In genomic region chr19:2462635-2463421, GRCh38 we compare ENCODE assay signal across 1 cellular context.
TF ChIP-seq lines count a peak whose summit lies in the region.

No MANE protein-coding gene starts in this region.

TF ChIP-seq in HepG2, 621 proteins besides CTCF, POLR2A, EP300 and RAD21 (continued from another document and continues in another):
- TF ChIP-seq GMEB2 (CRISPR knock-in tag; IDR thresholded peaks at IDR 0.05; ENCODE audit: low read depth) (no peak), MNT (IDR thresholded peaks at IDR 0.05) (0 out of 2 replicates have a peak, but pooled peaks have one; percentile 6), YEATS2 (CRISPR knock-in tag; IDR thresholded peaks at IDR 0.05; ENCODE audit: borderline replicate concordance) (peak; percentile 73; the same call in 1 of the 2 replicates), TAF1 (CRISPR knock-in tag; IDR thresholded peaks at IDR 0.05) (no peak), PHF21A (CRISPR knock-in tag; IDR thresholded peaks at IDR 0.05) (peak; percentile 96), ZFP36L2 (CRISPR knock-in tag; IDR thresholded peaks at IDR 0.05) (no peak), ZNF160 (CRISPR knock-in tag; IDR thresholded peaks at IDR 0.05) (peak; percentile 63; the same call in 1 of the 2 replicates), TBX2 (CRISPR knock-in tag; IDR thresholded peaks at IDR 0.05; ENCODE audit: borderline replicate concordance) (peak; percentile 85), NR3C1 (CRISPR knock-in tag; IDR thresholded peaks at IDR 0.05) (no peak), ZNF639 (CRISPR knock-in tag; conservative IDR thresholded peaks at IDR 0.05) (no peak), PCBP2 (optimal IDR thresholded peaks at IDR 0.05; ENCODE audit: low read depth, low read length, poor library complexity, severe bottlenecking) (peak; percentile 78), ZNF781 (CRISPR knock-in tag; IDR thresholded peaks at IDR 0.05; ENCODE audit: borderline replicate concordance, not compliant biosample characterization) (no peak), HNF1B (CRISPR knock-in tag; IDR thresholded peaks at IDR 0.05) (peak; percentile 79), KDM5B (CRISPR knock-in tag; IDR thresholded peaks at IDR 0.05; ENCODE audit: borderline replicate concordance) (peak; percentile 77; the same call in 1 of the 2 replicates), CCAR2 (optimal IDR thresholded peaks at IDR 0.05; ENCODE audit: low read depth, low read length) (peak; percentile 100), PTBP1 (IDR thresholded peaks at IDR 0.05; ENCODE audit: low read depth, low read length, poor library complexity, severe bottlenecking) (peak; percentile 99), NR2F6 (IDR thresholded peaks at IDR 0.05) (peak; percentile 74), NR2F6 (CRISPR knock-in tag; IDR thresholded peaks at IDR 0.05) (peak; percentile 64), ZNF780A (CRISPR knock-in tag; IDR thresholded peaks at IDR 0.05) (no peak), NFATC3 (CRISPR knock-in tag; IDR thresholded peaks at IDR 0.05) (no peak), ZNF563 (CRISPR knock-in tag; IDR thresholded peaks at IDR 0.05) (peak; percentile 46; the same call in 1 of the 2 replicates), ZNF441 (CRISPR knock-in tag; IDR thresholded peaks at IDR 0.05; ENCODE audit: borderline replicate concordance) (peak; percentile 76; the same call in 1 of the 2 replicates), ZSCAN29 (CRISPR knock-in tag; conservative IDR thresholded peaks at IDR 0.05) (peak; percentile 79), ZFP36L1 (CRISPR knock-in tag; IDR thresholded peaks at IDR 0.05) (peak; percentile 98), ZBTB37 (CRISPR knock-in tag; IDR thresholded peaks at IDR 0.05) (peak; percentile 76), TGIF2 (CRISPR knock-in tag; IDR thresholded peaks at IDR 0.05) (no peak; the same call in 1 of the 2 replicates), GATA4 (IDR thresholded peaks at IDR 0.05; ENCODE audit: borderline replicate concordance, low read depth) (no peak), ATF7-NPFF (CRISPR knock-in tag; IDR thresholded peaks at IDR 0.05; ENCODE audit: low read depth) (peak; percentile 93), ZBTB49 (CRISPR knock-in tag; IDR thresholded peaks at IDR 0.05; ENCODE audit: borderline replicate concordance) (no peak), BRD4 (CRISPR knock-in tag; IDR thresholded peaks at IDR 0.05) (no peak), SETDB1 (CRISPR knock-in tag; IDR thresholded peaks at IDR 0.05; ENCODE audit: borderline replicate concordance) (no peak), ZNF282 (IDR thresholded peaks at IDR 0.05; ENCODE audit: partially characterized antibody) (no peak), ZNF709 (CRISPR knock-in tag; IDR thresholded peaks at IDR 0.05) (no peak), REST (IDR thresholded peaks at IDR 0.05; ENCODE audit: borderline replicate concordance in 1 of 2, low read depth in 1 of 2, low read length in 2 of 2) (peak in 1 of 2 experiments; percentile 66; a peak in 1 of 4 replicates), DR1 (CRISPR knock-in tag; IDR thresholded peaks at IDR 0.05) (peak; percentile 50; the same call in 1 of the 2 replicates), ZBTB40 (IDR thresholded peaks at IDR 0.05) (no peak), ZBTB40 (CRISPR knock-in tag; IDR thresholded peaks at IDR 0.05) (peak; percentile 70; the same call in 1 of the 2 replicates)
